In genomic region chr1:244862354-244862698, GRCh38 we compare ENCODE assay signal across 7 cellular contexts. TPM values are rescaled to one million over a fixed set of nuclear protein-coding genes. Genes with fewer than 3 reads are reported as not detected.
DNase-seq lines count a peak whose midpoint lies in the region; ATAC-seq and TF ChIP-seq lines count a peak whose summit lies in the region.

No MANE protein-coding gene starts in this region.

- H3K9me3 ChIP-seq in HAP-1 (no peaks in the 10 kb centered on the region), Panc1 (ENCODE audit: control insufficient read depth, insufficient read depth, low read depth, low read length) (no peaks in the 10 kb centered on the region), parathyroid adenoma (ENCODE audit: control insufficient read depth, low read length) (no peaks in the 10 kb centered on the region)

- H3K9ac ChIP-seq in parathyroid adenoma = no peak overlapping the region

- peaks cover 20% of the 10 kb centered on the region for H3K79me2 ChIP-seq in parathyroid adenoma

- CTCF ChIA-PET in Panc1 (lab: Charles Lee) = interaction anchor here (0.8 kb wide), 1 partner anchor 180 kb away, joined by 4 read pairs; no protein-coding TSS in a partner anchor

- in situ Hi-C loops in HAP-1 (cut with MboI; ENCODE audit: low sequenced_read_pairs) (loop anchor here (5.0 to 25.0 kb wide), 2 partner anchors 110 to 175 kb away; no protein-coding TSS in a partner anchor), Panc1 (cut with HindIII; ENCODE audit: low pct_unique_long_range_greater_than_20kb, low sequenced_read_pairs) (no loop called here)

- TF ChIP-seq CTCF in Panc1 (IDR thresholded peaks at IDR 0.05) = no peak
- no peak for TF ChIP-seq CTCF in epithelial cell of esophagus (IDR thresholded peaks at IDR 0.05; ENCODE audit: insufficient read depth, low read depth, low read length, missing control alignments)
- no peak for TF ChIP-seq CTCF in parathyroid adenoma (IDR thresholded peaks at IDR 0.05)

- DNase-seq in HAP-1 (ENCODE audit: low spot score in 2 of 2) = no peak
- no peak for DNase-seq in Panc1 (ENCODE audit: low read depth, low spot score)
- DNase-seq in epithelial cell of esophagus (ENCODE audit: low read depth) = peak; percentile 26
- no peak for DNase-seq in cerebellum (ENCODE audit: low spot score)

- no peak overlapping the region for H2AFZ ChIP-seq in parathyroid adenoma

- H3K27me3 ChIP-seq in HAP-1 (ENCODE audit: low read depth) = no peaks in the 10 kb centered on the region
- no peaks in the 10 kb centered on the region for H3K27me3 ChIP-seq in Panc1 (ENCODE audit: control insufficient read depth, insufficient read depth, low read length)
- H3K27me3 ChIP-seq in parathyroid adenoma (ENCODE audit: control insufficient read depth, insufficient read depth, low read length) = no peaks in the 10 kb centered on the region

- no TSS peak for BruUV-seq in Panc1 (replicated peaks; lab: Mats Ljungman, UMichigan)

- H3K4me3 ChIP-seq in HAP-1 (peak overlapping the region; percentile 95), Panc1 (ENCODE audit: low read depth in 2 of 2, low read length in 2 of 2) (peak overlapping the region; percentile 77 to 84), epithelial cell of esophagus (ENCODE audit: low read length) (peak overlapping the region; percentile 89), parathyroid adenoma (ENCODE audit: low read depth, low read length) (peak overlapping the region; percentile 96)

- intact Hi-C loops in Panc1 (cut with micrococcal nuclease; ENCODE audit: unreplicated experiment) = no loop called here

- ATAC-seq in Panc1 (no peak), HG02678 (IDR thresholded peaks at IDR 0.05; ENCODE audit: unreplicated experiment) (no peak), esophagus mucosa (no peak)

- H3K4me2 ChIP-seq in parathyroid adenoma (ENCODE audit: low read length) = peak overlapping the region; percentile 88

- H3K4me1 ChIP-seq in HAP-1 = peaks cover 33% of the 10 kb centered on the region
- peaks cover 49% of the 10 kb centered on the region for H3K4me1 ChIP-seq in Panc1 (ENCODE audit: control insufficient read depth, insufficient read depth, low read length)
- peaks cover 8% of the 10 kb centered on the region for H3K4me1 ChIP-seq in parathyroid adenoma

- H3K27ac ChIP-seq in Panc1 (ENCODE audit: low read length) (peak overlapping the region; percentile 91), parathyroid adenoma (peak overlapping the region; percentile 78)

- H3K36me3 ChIP-seq in HAP-1 (replicated peaks) = peaks cover 64% of the 10 kb centered on the region
- H3K36me3 ChIP-seq in Panc1 (ENCODE audit: control insufficient read depth, insufficient read depth, low read length) = peaks cover 51% of the 10 kb centered on the region
- H3K36me3 ChIP-seq in parathyroid adenoma (ENCODE audit: control insufficient read depth, insufficient read depth, low read length) = no peaks in the 10 kb centered on the region

- POLR2A ChIA-PET in Panc1 (lab: Charles Lee) = interaction anchor here (0.6 to 1.1 kb wide), 4 partner anchors 12 to 1531 kb away, joined by 3 to 9 read pairs (median 6); no protein-coding TSS in a partner anchor

RNA-seq across cellular contexts. Expression of gene HNRNPU, which starts 2.0 kb away (rescaled TPM):
- total RNA-seq in Panc1 (2021; ENCODE audit: unreplicated experiment) (361 TPM), cerebellum (402 TPM), esophagus mucosa (164 TPM)
- polyA plus RNA-seq in Panc1 (2012; ENCODE audit: insufficient read length) = 321 TPM

RNA-seq across cellular contexts. Expression of gene COX20, which starts 26.9 kb away (rescaled TPM):
- total RNA-seq in Panc1 (2021; ENCODE audit: unreplicated experiment) (55.0 TPM), cerebellum (65.5 TPM), esophagus mucosa (17.4 TPM)
- 47.0 TPM for polyA plus RNA-seq in Panc1 (2012; ENCODE audit: insufficient read length)
